Comparison of ENCODE assay signal across 19 cellular contexts in the genomic region with DNA sequence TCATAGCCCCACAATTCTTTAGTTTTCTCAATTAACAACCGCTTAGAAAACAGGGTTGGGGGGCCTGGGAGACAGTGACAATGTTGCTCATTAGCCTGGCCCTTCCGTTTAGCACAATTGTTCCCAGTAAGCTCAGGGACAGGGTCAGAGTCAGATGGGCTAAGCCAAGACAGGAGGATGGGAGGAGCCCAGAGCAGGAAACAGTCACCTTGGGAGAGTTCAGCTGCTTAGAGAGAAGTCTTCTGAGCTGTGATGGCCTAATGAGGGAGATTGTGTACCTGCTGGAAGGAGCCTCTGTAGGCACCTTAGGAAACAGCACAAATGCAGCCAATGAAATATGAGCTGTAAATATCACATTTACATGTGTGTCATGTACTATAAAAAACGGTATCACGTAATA. TPM values are rescaled to one million over a fixed set of nuclear protein-coding genes. Genes with fewer than 3 reads are reported as not detected.
DNase-seq lines count a peak whose midpoint lies in the region; ATAC-seq, FAIRE-seq and TF ChIP-seq lines count a peak whose summit lies in the region.
"Had no signal": no experiment of that assay in that cellular context is flagged by ENCODE, and none has a peak within 500 bp of the region (broad histone marks: within the 10 kb centered on the region; RNA-seq: fewer than 3 reads in every experiment).

No MANE protein-coding gene starts in this region.

- intact Hi-C loops in breast epithelium (cut with DNase I; ENCODE audit: low total_unique reads), result no loop called here

- FAIRE-seq in GM12892 (lab: Jason Lieb, UNC), result no peak
- FAIRE-seq: endometrium had no signal

- TF ChIP-seq CTCF in breast epithelium (IDR thresholded peaks at IDR 0.05), result no peak

- ATAC-seq in naive thymus-derived CD8-positive, alpha-beta T cell, result no peak
- no peak for ATAC-seq in GM19328 (IDR thresholded peaks at IDR 0.05; ENCODE audit: unreplicated experiment)
- ATAC-seq: activated T-helper 17 cell treated with anti-CD3 and anti-CD28 coated beads, Interleukin-2, amount 50 U/mL, for 72 hours had no signal

- DNase-seq in caudate nucleus (lab: John Stamatoyannopoulos, UW) (peak in 2 of 61 donors; percentile 2 to 6), GM12892 (ENCODE audit: insufficient read length) (no peak), breast epithelium (ENCODE audit: low spot score in 2 of 2) (no peak), inferior parietal cortex (ENCODE audit: extremely low spot score) (no peak)
- no peak for DNase-seq in naive thymus-derived CD8-positive, alpha-beta T cell
- DNase-seq: activated CD4-positive, alpha-beta T cell treated with anti-CD3 and anti-CD28 coated beads for 4 hours; DMS79; foreskin keratinocyte; NCI-H187; NCI-H526 treated with DMSO at 0.1 percent for 48 hours; RPMI8226; stimulated activated CD4-positive, alpha-beta T cell treated with anti-CD3 and anti-CD28 coated beads, Interleukin-1b, Interleukin-23, amount 100 ng/mL, for 48 hours had no signal

- H3K4me3 ChIP-seq in HUES48 (ENCODE audit: low read depth, low read length) (peak overlapping the region; percentile 29), breast epithelium (no peak overlapping the region)

- no peak overlapping the region for H3K27ac Mint-ChIP-seq in naive thymus-derived CD8-positive, alpha-beta T cell
- H3K27ac Mint-ChIP-seq: activated T-helper 17 cell treated with anti-CD3 and anti-CD28 coated beads, Interleukin-2, amount 50 U/mL, for 72 hours had no signal

- POLR2A ChIA-PET in naive thymus-derived CD8-positive, alpha-beta T cell (lab: Charles Lee), result no interaction called here

- peaks cover 4 to 14% (median 7%) of the 10 kb centered on the region in 4 donors for H3K4me1 Mint-ChIP-seq in naive thymus-derived CD8-positive, alpha-beta T cell

- TF ChIP-seq POLR2A in GM12892 (IDR thresholded peaks at IDR 0.05; ENCODE audit: low read depth, low read length) (no peak), breast epithelium (IDR thresholded peaks at IDR 0.05) (no peak)

- no peaks in the 10 kb centered on the region for H3K36me3 Mint-ChIP-seq in naive thymus-derived CD8-positive, alpha-beta T cell

- no peaks in the 10 kb centered on the region for H3K36me3 ChIP-seq in ES-I3 (ENCODE audit: insufficient read depth, low read length)
- no peaks in the 10 kb centered on the region for H3K36me3 ChIP-seq in HUES48 (ENCODE audit: control insufficient read depth, insufficient read depth, low read length)
- no peaks in the 10 kb centered on the region for H3K36me3 ChIP-seq in breast epithelium

- H3K27ac ChIP-seq in HUES48 (ENCODE audit: low read depth, low read length) (peak overlapping the region; percentile 46), caudate nucleus (ENCODE audit: low read depth, low read length) (peak overlapping the region; percentile 74), breast epithelium (peak overlapping the region in 1 of 2 donors; percentile 11)
- H3K27ac ChIP-seq: foreskin keratinocyte had no signal

- no peaks in the 10 kb centered on the region for H3K27me3 ChIP-seq in HUES48 (ENCODE audit: control insufficient read depth, insufficient read depth, low read length)
- H3K27me3 ChIP-seq in breast epithelium, result no peaks in the 10 kb centered on the region

- no peaks in the 10 kb centered on the region for H3K9me3 Mint-ChIP-seq in naive thymus-derived CD8-positive, alpha-beta T cell

- H3K4me3 Mint-ChIP-seq in naive thymus-derived CD8-positive, alpha-beta T cell, result peak overlapping the region; percentile 41 to 88 (median 63)

- H3K27me3 Mint-ChIP-seq in naive thymus-derived CD8-positive, alpha-beta T cell, result peaks cover 0 to 10% (median 5%) of the 10 kb centered on the region in 5 donors

- H3K9ac ChIP-seq in ES-I3 (ENCODE audit: low read depth, low read length) (peak overlapping the region; percentile 46), HUES48 (ENCODE audit: low read depth, low read length) (no peak overlapping the region)

- H3K9me3 ChIP-seq in ES-I3 (ENCODE audit: control insufficient read depth, insufficient read depth, low read length) (no peaks in the 10 kb centered on the region), HUES48 (ENCODE audit: control insufficient read depth, insufficient read depth, low read length) (no peaks in the 10 kb centered on the region), breast epithelium (no peaks in the 10 kb centered on the region)

- H3K4me1 ChIP-seq in ES-I3 (ENCODE audit: insufficient read depth, low read length) (peaks cover 22% of the 10 kb centered on the region), HUES48 (ENCODE audit: control insufficient read depth, insufficient read depth, low read length) (peaks cover 70% of the 10 kb centered on the region), breast epithelium (no peaks in the 10 kb centered on the region)
- H3K4me1 ChIP-seq: foreskin keratinocyte had no signal

RNA-seq across cellular contexts. Expression of gene SVOPL, which starts 35.9 kb away (rescaled TPM):
- not detected for total RNA-seq in naive thymus-derived CD8-positive, alpha-beta T cell
- polyA plus RNA-seq in naive thymus-derived CD8-positive, alpha-beta T cell, result 1 to 10 TPM; 3.0 to 8.2 (median 3.7) TPM
- polyA plus RNA-seq in GM12892 (2012; ENCODE audit: missing spikeins), result not detected
- total RNA-seq in breast epithelium, result under 1 TPM in 2 of 3 donors, not detected in 1; 0.15 to 0.33 TPM
- total RNA-seq: activated T-helper 17 cell treated with anti-CD3 and anti-CD28 coated beads, Interleukin-2, amount 50 U/mL, for 72 hours; foreskin keratinocyte; mucosa of gallbladder had no signal
- polyA plus RNA-seq: BJ, foreskin keratinocyte had no signal
